Comparison of ENCODE assay signal across 11 cellular contexts in genomic region chr2:106565599-106565998, GRCh38.
"Had no signal": no experiment of that assay in that cellular context is flagged by ENCODE, and none has a peak within 500 bp of the region (broad histone marks: within the 10 kb centered on the region; RNA-seq: fewer than 3 reads in every experiment).

No MANE protein-coding gene starts in this region.

- H3K27me3 ChIP-seq: breast epithelium, esophagus squamous epithelium, left lung had no signal

- H3K4me3 Mint-ChIP-seq: memory B cell; nephron progenitor cell; stimulated activated naive CD8-positive, alpha-beta T cell treated with anti-CD3 and anti-CD28 coated beads, Interleukin-15, Interleukin-2, amounts not matched to agents 100 ng/mL and 50 ng/mL, for 24 hours; T-helper 2 cell treated with Interferon-gamma antibody and Interleukin-4, amounts not matched to agents 5 μg/mL and 100 μg/mL, for 36 hours had no signal

- H3K9me3 Mint-ChIP-seq: memory B cell; nephron progenitor cell; stimulated activated naive CD8-positive, alpha-beta T cell treated with anti-CD3 and anti-CD28 coated beads, Interleukin-15, Interleukin-2, amounts not matched to agents 100 ng/mL and 50 ng/mL, for 24 hours; T-helper 2 cell treated with Interferon-gamma antibody and Interleukin-4, amounts not matched to agents 5 μg/mL and 100 μg/mL, for 36 hours had no signal

- H3K27ac Mint-ChIP-seq: memory B cell; nephron progenitor cell; T-helper 2 cell treated with Interferon-gamma antibody and Interleukin-4, amounts not matched to agents 5 μg/mL and 100 μg/mL, for 36 hours had no signal

- H3K9me3 ChIP-seq: breast epithelium, esophagus squamous epithelium, left lung, thoracic aorta had no signal

- H3K27ac ChIP-seq: breast epithelium, esophagus squamous epithelium, left lung, thoracic aorta had no signal

- H3K4me1 Mint-ChIP-seq: memory B cell had no signal

- DNase-seq: activated CD4-positive, alpha-beta T cell treated with anti-CD3 and anti-CD28 coated beads for 1 hour; activated naive CD4-positive, alpha-beta T cell; esophagus squamous epithelium; left lung; nephron progenitor cell had no signal

- H3K4me1 ChIP-seq: left lung had no signal

- H3K4me3 ChIP-seq: breast epithelium, esophagus squamous epithelium, left lung, thoracic aorta had no signal

- FAIRE-seq: urothelium cell line had no signal

- H3K36me3 Mint-ChIP-seq: memory B cell had no signal

- H3K36me3 ChIP-seq: breast epithelium, esophagus squamous epithelium, left lung, thoracic aorta had no signal
